Comparison of ENCODE assay signal across 24 cellular contexts in the genomic region with DNA sequence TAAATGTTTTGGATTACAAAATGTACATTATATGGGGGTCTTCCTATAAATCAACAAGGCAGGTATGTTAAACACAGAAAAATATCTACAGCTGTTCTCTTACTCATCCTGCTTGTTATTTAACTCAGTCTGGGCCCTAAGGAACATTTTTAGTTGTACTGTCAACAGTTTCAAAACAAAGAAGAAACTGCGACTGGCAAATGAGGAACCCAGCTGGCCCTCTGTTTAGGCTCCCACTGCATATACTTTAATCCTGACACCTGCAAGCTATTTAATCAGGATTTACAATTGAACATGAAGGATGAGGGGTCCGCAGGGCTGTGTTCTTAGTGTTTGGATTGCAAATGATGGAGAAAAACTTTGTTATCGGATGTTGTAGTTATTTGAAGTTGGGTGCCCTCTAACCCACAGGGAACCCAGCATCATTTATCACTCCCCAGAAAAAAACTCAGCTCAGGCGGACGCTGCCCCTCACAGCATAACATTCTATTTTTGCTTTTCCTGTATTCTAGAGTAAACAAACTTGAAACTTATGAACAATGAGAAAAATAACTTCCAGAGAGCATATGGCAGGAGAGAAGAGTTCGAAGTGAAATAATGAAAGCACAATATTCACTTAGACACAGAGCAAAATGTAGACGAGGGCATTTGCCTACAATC.
"Had no signal": no experiment of that assay in that cellular context is flagged by ENCODE, and none has a peak within 500 bp of the region (broad histone marks: within the 10 kb centered on the region; RNA-seq: fewer than 3 reads in every experiment).

No MANE protein-coding gene starts in this region.

- H3K9me3 Mint-ChIP-seq: activated CD4-positive, alpha-beta T cell treated with anti-CD3 and anti-CD28 coated beads, Interleukin-2, amount 10 ng/mL, durations not matched to agents 7 days and 5 days; activated naive CD4-positive, alpha-beta T cell treated with anti-CD3 and anti-CD28 coated beads, Interleukin-2, amount 10 ng/mL, durations not matched to agents 7 days and 5 days; activated T-cell treated with anti-CD3 and anti-CD28 coated beads, Interleukin-2, amount 50 U/mL, for 4 hours; stimulated activated memory B cell treated with anti-CD40 and anti-IgM and Interleukin-4, amounts not matched to agents 10 μg/mL and 1 μg/mL and 100 μg/mL, for 72 hours had no signal

- ATAC-seq: activated CD8-positive, alpha-beta T cell treated with anti-CD3 and anti-CD28 coated beads, Interleukin-2, amount 10 ng/mL, durations not matched to agents 7 days and 5 days; activated T-cell treated with anti-CD3 and anti-CD28 coated beads, Interleukin-2, amount 50 U/mL, for 4 hours; esophagus mucosa; gastroesophageal sphincter; left colon; naive thymus-derived CD4-positive, alpha-beta T cell; SK-N-SH treated with all-trans-retinoic acid at 6 μM for 48 hours; stimulated activated memory B cell treated with anti-CD40 and anti-IgM and Interleukin-4, amounts not matched to agents 10 μg/mL and 1 μg/mL and 100 μg/mL, for 72 hours; T-cell had no signal

- H3K27me3 ChIP-seq: breast epithelium, gastroesophageal sphincter, ovary, spleen, upper lobe of left lung had no signal

- DNase-seq: activated CD4-positive, alpha-beta T cell treated with anti-CD3 and anti-CD28 coated beads, Interleukin-2, amount 10 ng/mL, durations not matched to agents 7 days and 5 days; activated CD4-positive, CD25-positive, alpha-beta regulatory T cell; activated CD8-positive, alpha-beta T cell treated with anti-CD3 and anti-CD28 coated beads, Interleukin-2, amount 10 ng/mL, durations not matched to agents 7 days and 5 days; activated naive CD4-positive, alpha-beta T cell treated with anti-CD3 and anti-CD28 coated beads, Interleukin-2, amount 10 ng/mL, durations not matched to agents 7 days and 5 days; activated T-cell treated with anti-CD3 and anti-CD28 coated beads, Interleukin-2, amount 50 U/mL, for 4 hours; cerebellar nuclear complex; cortex of kidney; effector CD4-positive, alpha-beta T cell; left colon; naive thymus-derived CD4-positive, alpha-beta T cell; ovary; sigmoid colon; spleen; stimulated activated CD4-positive, alpha-beta T cell treated with anti-CD3 and anti-CD28 coated beads, Interleukin-4, amount 100 ng/mL, for 4 hours; T-cell; T-helper 9 cell; upper lobe of left lung had no signal

- H3K27ac Mint-ChIP-seq: activated CD4-positive, alpha-beta T cell treated with anti-CD3 and anti-CD28 coated beads, Interleukin-2, amount 10 ng/mL, durations not matched to agents 7 days and 5 days; activated CD8-positive, alpha-beta T cell treated with anti-CD3 and anti-CD28 coated beads, Interleukin-2, amount 10 ng/mL, durations not matched to agents 7 days and 5 days; activated naive CD4-positive, alpha-beta T cell treated with anti-CD3 and anti-CD28 coated beads, Interleukin-2, amount 10 ng/mL, durations not matched to agents 7 days and 5 days; memory B cell; naive thymus-derived CD4-positive, alpha-beta T cell; stimulated activated memory B cell treated with anti-CD40 and anti-IgM and Interleukin-4, amounts not matched to agents 10 μg/mL and 1 μg/mL and 100 μg/mL, for 72 hours; T-cell had no signal

- H3K9me3 ChIP-seq: breast epithelium, gastroesophageal sphincter, ovary, sigmoid colon, spleen, thoracic aorta, upper lobe of left lung had no signal

- H3K4me3 ChIP-seq: breast epithelium, gastroesophageal sphincter, ovary, sigmoid colon, spleen, thoracic aorta, upper lobe of left lung had no signal

- H3K27ac ChIP-seq: breast epithelium, gastroesophageal sphincter, ovary, sigmoid colon, spleen had no signal

- H3K4me1 Mint-ChIP-seq: activated CD4-positive, alpha-beta T cell treated with anti-CD3 and anti-CD28 coated beads, Interleukin-2, amount 10 ng/mL, durations not matched to agents 7 days and 5 days; activated naive CD4-positive, alpha-beta T cell treated with anti-CD3 and anti-CD28 coated beads, Interleukin-2, amount 10 ng/mL, durations not matched to agents 7 days and 5 days; memory B cell; naive thymus-derived CD4-positive, alpha-beta T cell; stimulated activated memory B cell treated with anti-CD40 and anti-IgM and Interleukin-4, amounts not matched to agents 10 μg/mL and 1 μg/mL and 100 μg/mL, for 72 hours; T-cell had no signal

- H3K36me3 ChIP-seq: breast epithelium, gastroesophageal sphincter, ovary, sigmoid colon, spleen, thoracic aorta, upper lobe of left lung had no signal

- H3K36me3 Mint-ChIP-seq: activated naive CD4-positive, alpha-beta T cell treated with anti-CD3 and anti-CD28 coated beads, Interleukin-2, amount 10 ng/mL, durations not matched to agents 7 days and 5 days; memory B cell; naive thymus-derived CD4-positive, alpha-beta T cell; stimulated activated memory B cell treated with anti-CD40 and anti-IgM and Interleukin-4, amounts not matched to agents 10 μg/mL and 1 μg/mL and 100 μg/mL, for 72 hours; T-cell had no signal

- H3K4me1 ChIP-seq: breast epithelium, gastroesophageal sphincter, sigmoid colon, spleen had no signal

- H3K4me3 Mint-ChIP-seq: activated CD4-positive, alpha-beta T cell treated with anti-CD3 and anti-CD28 coated beads, Interleukin-2, amount 10 ng/mL, durations not matched to agents 7 days and 5 days; activated CD8-positive, alpha-beta T cell treated with anti-CD3 and anti-CD28 coated beads, Interleukin-2, amount 10 ng/mL, durations not matched to agents 7 days and 5 days; activated naive CD4-positive, alpha-beta T cell treated with anti-CD3 and anti-CD28 coated beads, Interleukin-2, amount 10 ng/mL, durations not matched to agents 7 days and 5 days; activated T-cell treated with anti-CD3 and anti-CD28 coated beads, Interleukin-2, amount 50 U/mL, for 4 hours; memory B cell; naive thymus-derived CD4-positive, alpha-beta T cell; stimulated activated memory B cell treated with anti-CD40 and anti-IgM and Interleukin-4, amounts not matched to agents 10 μg/mL and 1 μg/mL and 100 μg/mL, for 72 hours; T-cell had no signal
